ENCODE assay signal across 9 cellular contexts in genomic region chr20:41524980-41525613, GRCh38.
A peak's percentile ranks its signal among the peaks of the same experiment; 100 is the strongest.
DNase-seq lines count a peak whose midpoint lies in the region; ATAC-seq and TF ChIP-seq lines count a peak whose summit lies in the region.
"Had no signal": no experiment of that assay in that cellular context is flagged by ENCODE, and none has a peak within 500 bp of the region (broad histone marks: within the 10 kb centered on the region; RNA-seq: fewer than 3 reads in every experiment).

No MANE protein-coding gene starts in this region.

- no peak overlapping the region for H3K4ac ChIP-seq in mesenchymal stem cell (ENCODE audit: low read depth in 1 of 2, low read length in 2 of 2)

- TF ChIP-seq POLR2A in GM18505 (IDR thresholded peaks at IDR 0.05; ENCODE audit: borderline replicate concordance, extremely low read depth, insufficient read depth, insufficient read length): no peak

- H3K27me3 Mint-ChIP-seq in activated T-cell treated with anti-CD3 and anti-CD28 coated beads, Interleukin-2, amount 50 U/mL, for 72 hours (ENCODE audit: low read depth): no peaks in the 10 kb centered on the region

- no peak overlapping the region for H2BK5ac ChIP-seq in mesenchymal stem cell (ENCODE audit: low read depth, low read length, poor library complexity, severe bottlenecking)

- H3K9me3 ChIP-seq in mesenchymal stem cell (ENCODE audit: control insufficient read depth, low read length): no peaks in the 10 kb centered on the region

- peaks cover 2 to 4% of the 10 kb centered on the region in 2 donors for H3K36me3 Mint-ChIP-seq in activated T-cell treated with anti-CD3 and anti-CD28 coated beads, Interleukin-2, amount 50 U/mL, for 72 hours (ENCODE audit: insufficient read depth in 2 of 2)

- no peak overlapping the region for H4K91ac ChIP-seq in mesenchymal stem cell (ENCODE audit: low read length)

- no peak overlapping the region for H2AFZ ChIP-seq in mesenchymal stem cell (ENCODE audit: low read depth, low read length)

- H3K18ac ChIP-seq in mesenchymal stem cell (ENCODE audit: low read depth in 1 of 2, low read length in 2 of 2): peak overlapping the region in 1 of 2 experiments; percentile 26

- H3K4me3 Mint-ChIP-seq in activated T-cell treated with anti-CD3 and anti-CD28 coated beads, Interleukin-2, amount 50 U/mL, for 72 hours: peak overlapping the region in 1 of 2 donors; percentile 19

- no peak overlapping the region for H3K4me3 ChIP-seq in choroid plexus epithelial cell (ENCODE audit: low read depth, low read length)
- peak overlapping the region in 1 of 2 experiments; percentile 66 for H3K4me3 ChIP-seq in mesenchymal stem cell (ENCODE audit: insufficient read depth in 1 of 2, low read depth in 1 of 2, low read length in 2 of 2)
- H3K4me3 ChIP-seq: BLaER1 treated with 17β-estradiol and CSF1 and Interleukin-3, amounts not matched to agents 10 nM and 100 nM had no signal

- H3K27ac Mint-ChIP-seq in activated T-cell treated with anti-CD3 and anti-CD28 coated beads, Interleukin-2, amount 50 U/mL, for 72 hours: peak overlapping the region; percentile 21

- H3K4me1 ChIP-seq in mesenchymal stem cell (ENCODE audit: control insufficient read depth, insufficient read depth, low read depth, low read length): peaks cover 5% of the 10 kb centered on the region

- H3K9me3 Mint-ChIP-seq in activated T-cell treated with anti-CD3 and anti-CD28 coated beads, Interleukin-2, amount 50 U/mL, for 72 hours: peaks cover 0 to 2% of the 10 kb centered on the region in 2 donors

- H3K36me3 ChIP-seq in mesenchymal stem cell (ENCODE audit: control insufficient read depth in 1 of 2, insufficient read depth in 2 of 2, low read depth in 1 of 2, low read length in 2 of 2): peaks cover 4 to 13% of the 10 kb centered on the region in 2 experiments

- H2BK15ac ChIP-seq in mesenchymal stem cell (ENCODE audit: low read depth, poor library complexity, severe bottlenecking): no peak overlapping the region

- no peak overlapping the region for H3K27ac ChIP-seq in mesenchymal stem cell (ENCODE audit: low read length, poor library complexity, severe bottlenecking)
- H3K27ac ChIP-seq: BLaER1 treated with 17β-estradiol and CSF1 and Interleukin-3, amounts not matched to agents 10 nM and 100 nM had no signal

- no peak for TF ChIP-seq CTCF in choroid plexus epithelial cell (conservative IDR thresholded peaks at IDR 0.05; ENCODE audit: low read depth, low read length)

- DNase-seq in activated T-cell treated with anti-CD3 and anti-CD28 coated beads, Interleukin-2, amount 50 U/mL, for 72 hours: no peak
- no peak for DNase-seq in activated T-cell treated with anti-CD3 and anti-CD28 coated beads for 4 hours
- DNase-seq in choroid plexus epithelial cell (ENCODE audit: low read depth): peak; percentile 61
- DNase-seq in mesenchymal stem cell: no peak
- DNase-seq in ureter (ENCODE audit: low spot score): peak; percentile 68
- DNase-seq in NAMALWA (ENCODE audit: low spot score): no peak

- H3K4me2 ChIP-seq in mesenchymal stem cell (ENCODE audit: low read length, poor library complexity, severe bottlenecking): no peak overlapping the region

- no peak overlapping the region for H2AK5ac ChIP-seq in mesenchymal stem cell (ENCODE audit: low read length, severe bottlenecking)

- peak overlapping the region in 1 of 2 experiments; percentile 55 for H3K14ac ChIP-seq in mesenchymal stem cell (ENCODE audit: low read length in 2 of 2)

- H3K4me1 Mint-ChIP-seq in activated T-cell treated with anti-CD3 and anti-CD28 coated beads, Interleukin-2, amount 50 U/mL, for 72 hours (ENCODE audit: low read depth): peaks cover 40% of the 10 kb centered on the region

- peak overlapping the region; percentile 68 for H3K9ac ChIP-seq in mesenchymal stem cell (ENCODE audit: low read length)
- H3K9ac ChIP-seq: BLaER1 treated with 17β-estradiol and CSF1 and Interleukin-3, amounts not matched to agents 10 nM and 100 nM had no signal

- 85% methylated on average over 6 of the region's 6 CpGs for WGBS in mesenchymal stem cell

- no peak overlapping the region for H4K8ac ChIP-seq in mesenchymal stem cell (ENCODE audit: low read length)

- peak overlapping the region in 1 of 2 experiments; percentile 13 for H2BK12ac ChIP-seq in mesenchymal stem cell (ENCODE audit: low read length in 2 of 2)

- no peak overlapping the region for H3K23ac ChIP-seq in mesenchymal stem cell (ENCODE audit: low read length in 2 of 2)

- ATAC-seq in activated T-cell treated with anti-CD3 and anti-CD28 coated beads, Interleukin-2, amount 50 U/mL, for 72 hours (replicated peaks in 1 of 2): no peak
- ATAC-seq in HG02759 (IDR thresholded peaks at IDR 0.05; ENCODE audit: unreplicated experiment) (no peak), GM18505 (IDR thresholded peaks at IDR 0.05; ENCODE audit: unreplicated experiment) (no peak)

- H3K27me3 ChIP-seq in mesenchymal stem cell (ENCODE audit: control insufficient read depth in 1 of 2, insufficient read depth in 1 of 2, low read length in 2 of 2): no peaks in the 10 kb centered on the region
- H3K27me3 ChIP-seq: BLaER1 treated with 17β-estradiol and CSF1 and Interleukin-3, amounts not matched to agents 10 nM and 100 nM had no signal

- peaks cover 34% of the 10 kb centered on the region for H3K79me1 ChIP-seq in mesenchymal stem cell (replicated peaks; ENCODE audit: low read length, poor library complexity, severe bottlenecking)

- H2BK120ac ChIP-seq in mesenchymal stem cell (ENCODE audit: low read depth, low read length): no peak overlapping the region

Comparison
In these comparisons a context has a peak if more than half of its experiments do, and no peak if none do; other contexts are left out.
1. DNase-seq: peak in choroid plexus epithelial cell (single experiment) and ureter (single experiment); none in activated T-cell treated with anti-CD3 and anti-CD28 coated beads, Interleukin-2, amount 50 U/mL, for 72 hours (0 of 2), activated T-cell treated with anti-CD3 and anti-CD28 coated beads for 4 hours (single experiment), mesenchymal stem cell (single experiment) and NAMALWA (single experiment).